11 cellular contexts compared by ENCODE assay signal in the genomic region with DNA sequence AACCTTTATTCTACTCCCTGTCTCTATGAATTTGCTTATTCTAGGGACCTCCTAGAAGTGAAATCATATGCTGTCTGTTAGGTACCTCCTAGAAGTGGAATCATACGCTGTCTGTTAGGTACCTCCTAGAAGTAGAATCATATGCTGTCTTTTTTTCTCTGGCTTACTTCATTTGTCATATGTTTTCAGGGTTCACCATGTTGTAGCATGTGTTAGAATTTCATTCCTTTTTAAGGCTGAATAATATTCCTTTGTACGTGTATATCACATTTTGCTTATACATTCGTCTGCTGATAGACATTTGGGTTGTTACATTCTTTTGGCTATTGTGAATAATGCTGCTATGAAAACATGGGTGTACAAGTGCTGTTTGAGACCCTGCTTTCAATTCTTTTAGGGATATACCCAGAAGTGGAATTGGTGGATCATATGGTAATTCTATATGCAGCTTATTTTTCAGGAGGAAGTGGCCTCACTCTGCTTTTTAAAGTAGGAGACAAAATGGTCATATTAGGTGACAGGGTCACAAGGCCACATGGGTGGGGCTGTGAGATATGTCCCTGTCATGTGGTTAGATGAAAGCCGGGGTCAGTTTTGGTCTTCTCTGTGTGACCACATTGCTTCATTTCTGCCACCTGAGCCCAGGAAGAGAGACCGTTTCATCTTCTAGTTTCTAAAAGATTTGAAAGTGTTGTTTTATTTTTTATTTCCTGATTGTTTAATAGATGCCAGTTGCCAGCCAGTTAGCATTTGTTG.
DNase-seq lines count a peak whose midpoint lies in the region; ATAC-seq and TF ChIP-seq lines count a peak whose summit lies in the region.
"Had no signal": no experiment of that assay in that cellular context is flagged by ENCODE, and none has a peak within 500 bp of the region (broad histone marks: within the 10 kb centered on the region; RNA-seq: fewer than 3 reads in every experiment).

No MANE protein-coding gene starts in this region.

- H3K4me3 ChIP-seq in Caco-2 (ENCODE audit: low read depth, low read length) (no peak overlapping the region), MG63 (no peak overlapping the region)

- no TSS peak for BruUV-seq in Caco-2 (replicated peaks; lab: Mats Ljungman, UMichigan)

- peaks cover 39% of the 10 kb centered on the region for H3K4me1 Mint-ChIP-seq in Caco-2 (ENCODE audit: low read depth, unreplicated experiment)

- ATAC-seq in GM19463 (IDR thresholded peaks at IDR 0.05; ENCODE audit: unreplicated experiment) = peak; percentile 88
- ATAC-seq in HG03342 (IDR thresholded peaks at IDR 0.05; ENCODE audit: unreplicated experiment) = peak; percentile 82

- H3K9me3 ChIP-seq in Caco-2 (no peaks in the 10 kb centered on the region), MG63 (no peaks in the 10 kb centered on the region)

- H3K27me3 Mint-ChIP-seq in Caco-2 (ENCODE audit: insufficient read depth, unreplicated experiment) = no peaks in the 10 kb centered on the region
- H3K27me3 Mint-ChIP-seq: CD4-positive, alpha-beta memory T cell had no signal

- CTCF ChIA-PET in Caco-2 (lab: Charles Lee) = interaction anchor here (0.6 kb wide), 1 partner anchor 77 kb away, joined by 5 read pairs; no protein-coding TSS in a partner anchor

- TF ChIP-seq CTCF in Caco-2 (IDR thresholded peaks at IDR 0.05; ENCODE audit: insufficient read depth in 1 of 2, low read depth in 1 of 2, low read length in 1 of 2, severe bottlenecking in 1 of 2, unreplicated experiment in 1 of 2) = no peak

- peak overlapping the region; percentile 82 for H3K27ac Mint-ChIP-seq in Caco-2 (ENCODE audit: unreplicated experiment)

- POLR2A ChIA-PET in Caco-2 (lab: Charles Lee) = no interaction called here

- H3K4me3 Mint-ChIP-seq in Caco-2 (ENCODE audit: unreplicated experiment) = no peak overlapping the region

- H3K4me1 ChIP-seq in Caco-2 = peaks cover 21% of the 10 kb centered on the region

- intact Hi-C loops in Caco-2 (cut with micrococcal nuclease; ENCODE audit: unreplicated experiment) = no loop called here

- no peaks in the 10 kb centered on the region for H3K9me3 Mint-ChIP-seq in Caco-2 (ENCODE audit: unreplicated experiment)
- H3K9me3 Mint-ChIP-seq: CD4-positive, alpha-beta memory T cell had no signal

- in situ Hi-C loops in KBM-7 (cut with MboI; ENCODE audit: low pct_unique_long_range_greater_than_20kb, low sequenced_read_pairs) = no loop called here

- H3K27me3 ChIP-seq in Caco-2 (replicated peaks; ENCODE audit: control insufficient read depth, insufficient read depth, low read length) (no peaks in the 10 kb centered on the region), MG63 (no peaks in the 10 kb centered on the region)

- peak overlapping the region; percentile 10 for H3K27ac ChIP-seq in epithelial cell of prostate

- peak in 1 of 2 experiments; percentile 26 for DNase-seq in Caco-2
- no peak for DNase-seq in epithelial cell of prostate (ENCODE audit: low read depth, low spot score)
- DNase-seq in KBM-7 = no peak
- DNase-seq in HuH-7 (ENCODE audit: low spot score) = no peak
- no peak for DNase-seq in NCI-H2227 treated with DMSO at 0.1 percent for 48 hours (lab: John Stamatoyannopoulos, UW)
- DNase-seq in MG63 = no peak
- DNase-seq: CD4-positive, alpha-beta memory T cell; effector CD8-positive, alpha-beta T cell; NCI-H526 treated with DMSO at 0.1 percent for 48 hours had no signal

- H3K36me3 ChIP-seq in Caco-2 (ENCODE audit: control insufficient read depth, insufficient read depth, low read length) (0 out of 2 replicates have a peak, but pooled peaks cover 2% of the 10 kb centered on the region), MG63 (peaks cover 33% of the 10 kb centered on the region)

- H3K36me3 Mint-ChIP-seq in Caco-2 (ENCODE audit: insufficient read depth, unreplicated experiment) = peaks cover 96% of the 10 kb centered on the region
